Comparison of ENCODE assay signal across 21 cellular contexts in genomic region chr5:120544043-120544442, GRCh38.
"Had no signal": no experiment of that assay in that cellular context is flagged by ENCODE, and none has a peak within 500 bp of the region (broad histone marks: within the 10 kb centered on the region; RNA-seq: fewer than 3 reads in every experiment).

No MANE protein-coding gene starts in this region.

- H3K27me3 ChIP-seq: gastrocnemius medialis, left lung, neural progenitor cell had no signal

- H3K36me3 ChIP-seq: gastrocnemius medialis, left lung, neural progenitor cell, prostate gland had no signal

- H3K27ac Mint-ChIP-seq: activated CD4-positive, alpha-beta memory T cell treated with anti-CD3 and anti-CD28 coated beads for 36 hours; activated naive CD8-positive, alpha-beta T cell treated with anti-CD3 and anti-CD28 coated beads, Interleukin-2, amount 10 ng/mL, durations not matched to agents 7 days and 5 days; naive thymus-derived CD8-positive, alpha-beta T cell; neural progenitor cell had no signal

- H3K36me3 Mint-ChIP-seq: activated CD4-positive, alpha-beta memory T cell treated with anti-CD3 and anti-CD28 coated beads for 36 hours; activated naive CD8-positive, alpha-beta T cell treated with anti-CD3 and anti-CD28 coated beads, Interleukin-2, amount 10 ng/mL, durations not matched to agents 7 days and 5 days; neural progenitor cell had no signal

- ATAC-seq: gastrocnemius medialis; left lung; naive thymus-derived CD8-positive, alpha-beta T cell; right cardiac atrium; stimulated activated naive CD8-positive, alpha-beta T cell treated with anti-CD3 and anti-CD28 coated beads, Interleukin-15, Interleukin-2, amounts not matched to agents 100 U/mL and 50 U/mL, for 24 hours had no signal

- H3K9ac ChIP-seq: neural progenitor cell had no signal

- H3K27ac ChIP-seq: epithelial cell of prostate, gastrocnemius medialis, left lung, neural progenitor cell, prostate gland had no signal

- H3K4me1 ChIP-seq: left lung, neural progenitor cell, prostate gland had no signal

- H3K27me3 Mint-ChIP-seq: activated CD4-positive, alpha-beta memory T cell treated with anti-CD3 and anti-CD28 coated beads for 36 hours; activated naive CD8-positive, alpha-beta T cell treated with anti-CD3 and anti-CD28 coated beads, Interleukin-2, amount 10 ng/mL, durations not matched to agents 7 days and 5 days; naive thymus-derived CD8-positive, alpha-beta T cell had no signal

- H3K4me1 Mint-ChIP-seq: activated naive CD8-positive, alpha-beta T cell treated with anti-CD3 and anti-CD28 coated beads, Interleukin-2, amount 10 ng/mL, durations not matched to agents 7 days and 5 days; neural progenitor cell had no signal

- H3K4me2 ChIP-seq: neural progenitor cell had no signal

- H2AFZ ChIP-seq: neural progenitor cell had no signal

- DNase-seq: activated CD4-positive, alpha-beta memory T cell treated with anti-CD3 and anti-CD28 coated beads for 36 hours; activated CD4-positive, alpha-beta T cell treated with anti-CD3 and anti-CD28 coated beads for 48 hours; activated naive CD4-positive, alpha-beta T cell treated with Interleukin-2 at 50 U/mL for 16 hours; activated naive CD8-positive, alpha-beta T cell treated with anti-CD3 and anti-CD28 coated beads, Interleukin-2, amount 10 ng/mL, durations not matched to agents 7 days and 5 days; activated T-cell treated with anti-CD3 and anti-CD28 coated beads, Interleukin-2, amount 50 U/mL, for 48 hours; amniotic stem cell; cortex of kidney; gastrocnemius medialis; head of caudate nucleus; kidney glomerular epithelial cell; left lung; naive thymus-derived CD8-positive, alpha-beta T cell; right cardiac atrium; stimulated activated CD4-positive, alpha-beta T cell treated with anti-CD3 and anti-CD28 coated beads, Interleukin-12 subunit alpha, Interleukin-12 subunit beta, amount 100 ng/mL, for 4 hours; stimulated activated CD4-positive, alpha-beta T cell treated with anti-CD3 and anti-CD28 coated beads, Interleukin-4, amount 100 ng/mL, for 4 hours; stimulated activated naive CD8-positive, alpha-beta T cell treated with anti-CD3 and anti-CD28 coated beads, Interleukin-15, Interleukin-2, amounts not matched to agents 100 U/mL and 50 U/mL, for 24 hours; T-helper 2 cell had no signal

- H3K9me3 Mint-ChIP-seq: activated CD4-positive, alpha-beta memory T cell treated with anti-CD3 and anti-CD28 coated beads for 36 hours; activated naive CD8-positive, alpha-beta T cell treated with anti-CD3 and anti-CD28 coated beads, Interleukin-2, amount 10 ng/mL, durations not matched to agents 7 days and 5 days; neural progenitor cell had no signal

- H3K4me3 Mint-ChIP-seq: activated CD4-positive, alpha-beta memory T cell treated with anti-CD3 and anti-CD28 coated beads for 36 hours; activated naive CD8-positive, alpha-beta T cell treated with anti-CD3 and anti-CD28 coated beads, Interleukin-2, amount 10 ng/mL, durations not matched to agents 7 days and 5 days; naive thymus-derived CD8-positive, alpha-beta T cell; neural progenitor cell had no signal

- H3K4me3 ChIP-seq: gastrocnemius medialis, left lung, lung, neural progenitor cell, prostate gland had no signal

- H3K9me3 ChIP-seq: gastrocnemius medialis, left lung, prostate gland had no signal
